8 cellular contexts compared by ENCODE assay signal in the genomic region with DNA sequence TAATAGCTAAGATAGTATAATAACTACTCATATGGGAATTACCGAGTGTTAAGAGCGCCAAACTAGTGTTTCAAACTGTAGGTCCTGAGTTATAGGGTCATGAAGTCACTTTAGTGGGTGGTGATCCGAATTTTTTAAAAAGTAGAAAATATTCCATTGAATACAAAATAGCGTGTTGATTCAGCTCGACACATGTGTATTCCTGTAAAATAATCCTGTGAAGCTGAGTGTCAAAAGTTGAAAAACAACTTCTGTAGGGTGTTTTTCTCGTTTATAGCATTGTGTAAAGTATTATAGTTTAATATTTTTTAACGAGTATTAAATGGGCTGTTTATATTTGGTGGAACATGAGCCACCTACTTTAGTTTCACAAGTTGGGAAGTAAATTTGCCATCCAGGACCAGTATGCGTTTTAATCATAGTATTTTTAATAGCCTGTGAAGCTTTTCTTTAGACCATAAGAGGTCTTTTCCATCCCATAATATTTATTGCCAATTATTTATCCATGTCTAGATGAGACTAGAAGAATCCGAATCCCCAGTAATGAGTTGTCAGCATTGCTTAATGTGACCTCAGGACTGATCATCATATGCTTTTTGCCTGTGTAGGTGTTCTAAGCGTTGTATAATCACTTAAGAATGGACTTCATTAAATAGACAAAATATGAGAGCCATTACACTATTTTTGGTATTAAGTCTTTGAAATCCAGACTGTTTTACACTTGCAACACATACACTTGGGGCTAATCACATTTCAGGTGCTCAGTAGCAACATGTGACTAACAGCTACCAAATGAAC.
DNase-seq lines count a peak whose midpoint lies in the region; ATAC-seq and TF ChIP-seq lines count a peak whose summit lies in the region.

No MANE protein-coding gene starts in this region.

- DNase-seq in T-helper 2 cell treated with Interferon-gamma antibody and Interleukin-4, amounts not matched to agents 5 μg/mL and 100 μg/mL, for 36 hours (ENCODE audit: low spot score) = no peak
- no peak for DNase-seq in T-helper 2 cell
- peak; percentile 41 for DNase-seq in iris pigment epithelial cell (ENCODE audit: low read depth)
- DNase-seq in testis = no peak
- no peak for DNase-seq in ureter (ENCODE audit: low spot score)
- no peak for DNase-seq in central memory CD4-positive, alpha-beta T cell

- intact Hi-C loops in testis (cut with DNase I; ENCODE audit: low total_unique reads) = no loop called here

- TF ChIP-seq CTCF in testis (IDR thresholded peaks at IDR 0.05) = no peak

- H3K4me1 ChIP-seq in testis = peaks cover 31% of the 10 kb centered on the region

- WGBS in testis, 2 donors = 7 to 8% methylated on average over 10 of the region's 10 CpGs

- no peaks in the 10 kb centered on the region for H3K27me3 ChIP-seq in testis

- H3K9me3 Mint-ChIP-seq in T-helper 2 cell treated with Interferon-gamma antibody and Interleukin-4, amounts not matched to agents 5 μg/mL and 100 μg/mL, for 36 hours = no peaks in the 10 kb centered on the region
- no peaks in the 10 kb centered on the region for H3K9me3 Mint-ChIP-seq in activated T-helper 17 cell treated with anti-CD3 and anti-CD28 coated beads, Interleukin-2, amount 50 U/mL, for 72 hours

- H3K36me3 Mint-ChIP-seq in T-helper 2 cell treated with Interferon-gamma antibody and Interleukin-4, amounts not matched to agents 5 μg/mL and 100 μg/mL, for 36 hours (ENCODE audit: low read depth) = peaks cover 26% of the 10 kb centered on the region
- H3K36me3 Mint-ChIP-seq in activated T-helper 17 cell treated with anti-CD3 and anti-CD28 coated beads, Interleukin-2, amount 50 U/mL, for 72 hours (ENCODE audit: low read depth) = peaks cover 67% of the 10 kb centered on the region

- peaks cover 56% of the 10 kb centered on the region for H3K4me1 Mint-ChIP-seq in T-helper 2 cell treated with Interferon-gamma antibody and Interleukin-4, amounts not matched to agents 5 μg/mL and 100 μg/mL, for 36 hours (ENCODE audit: low read depth)
- H3K4me1 Mint-ChIP-seq in activated T-helper 17 cell treated with anti-CD3 and anti-CD28 coated beads, Interleukin-2, amount 50 U/mL, for 72 hours = peaks cover 32% of the 10 kb centered on the region

- no peak for ATAC-seq in activated T-helper 17 cell treated with anti-CD3 and anti-CD28 coated beads, Interleukin-2, amount 50 U/mL, for 72 hours (replicated peaks)
- no peak for ATAC-seq in GM18861 (IDR thresholded peaks at IDR 0.05; ENCODE audit: unreplicated experiment)

- no peaks in the 10 kb centered on the region for H3K27me3 Mint-ChIP-seq in T-helper 2 cell treated with Interferon-gamma antibody and Interleukin-4, amounts not matched to agents 5 μg/mL and 100 μg/mL, for 36 hours (ENCODE audit: low read depth)
- H3K27me3 Mint-ChIP-seq in activated T-helper 17 cell treated with anti-CD3 and anti-CD28 coated beads, Interleukin-2, amount 50 U/mL, for 72 hours = no peaks in the 10 kb centered on the region

- H3K9me3 ChIP-seq in testis = no peaks in the 10 kb centered on the region

- no peaks in the 10 kb centered on the region for H3K36me3 ChIP-seq in testis (ENCODE audit: low read depth, missing control alignments)

- H3K4me3 Mint-ChIP-seq in T-helper 2 cell treated with Interferon-gamma antibody and Interleukin-4, amounts not matched to agents 5 μg/mL and 100 μg/mL, for 36 hours = peak overlapping the region; percentile 91
- peak overlapping the region; percentile 99 for H3K4me3 Mint-ChIP-seq in activated T-helper 17 cell treated with anti-CD3 and anti-CD28 coated beads, Interleukin-2, amount 50 U/mL, for 72 hours

- TF ChIP-seq POLR2A in testis (IDR thresholded peaks at IDR 0.05) = no peak

- peak overlapping the region in 1 of 2 donors; percentile 78 for H3K4me3 ChIP-seq in testis

- H3K27ac Mint-ChIP-seq in T-helper 2 cell treated with Interferon-gamma antibody and Interleukin-4, amounts not matched to agents 5 μg/mL and 100 μg/mL, for 36 hours = no peak overlapping the region
- H3K27ac Mint-ChIP-seq in activated T-helper 17 cell treated with anti-CD3 and anti-CD28 coated beads, Interleukin-2, amount 50 U/mL, for 72 hours = peak overlapping the region; percentile 89

- H3K27ac ChIP-seq in testis = peak overlapping the region; percentile 94 to 100
